Comparison of ENCODE assay signal across 2 cellular contexts in genomic region chr12:55720894-55721444, GRCh38.
TF ChIP-seq lines count a peak whose summit lies in the region.

No MANE protein-coding gene starts in this region.

TF ChIP-seq in HEK293, 187 proteins besides CTCF, POLR2A, EP300 and RAD21 (continued from another document):
- TF ChIP-seq EGR2 (tag by site-specific recombination; IDR thresholded peaks at IDR 0.05; ENCODE audit: low read depth) (peak; percentile 32; the same call in 1 of the 2 replicates), ZNF449 (tag by site-specific recombination; IDR thresholded peaks at IDR 0.05) (no peak)

TF ChIP-seq in SK-N-SH, 30 proteins besides CTCF, POLR2A, EP300 and RAD21 (continued from another document):
- TF ChIP-seq REST (IDR thresholded peaks at IDR 0.05; ENCODE audit: low read depth, low read length), result 0 out of 2 replicates have a peak, but pooled peaks have one; percentile 26
- TF ChIP-seq USF1 (IDR thresholded peaks at IDR 0.05; ENCODE audit: borderline replicate concordance, low read depth), result no peak
- 0 out of 2 replicates have a peak, but pooled peaks have one; percentile 55 for TF ChIP-seq MAX (IDR thresholded peaks at IDR 0.05; ENCODE audit: low read depth)
- 0 out of 2 replicates have a peak, but pooled peaks have one; percentile 21 for TF ChIP-seq TEAD4 (IDR thresholded peaks at IDR 0.05; ENCODE audit: borderline replicate concordance, insufficient read depth)
- TF ChIP-seq FOSL2 (IDR thresholded peaks at IDR 0.05; ENCODE audit: borderline replicate concordance, low read depth), result peak; percentile 73
- TF ChIP-seq FOXJ3 (CRISPR knock-in tag; IDR thresholded peaks at IDR 0.05), result no peak
- TF ChIP-seq CHD2 (IDR thresholded peaks at IDR 0.05; ENCODE audit: low read length, partially characterized antibody), result peak; percentile 43
- no peak for TF ChIP-seq ELF1 (IDR thresholded peaks at IDR 0.05)
- peak; percentile 29; the same call in 1 of the 2 replicates for TF ChIP-seq RCOR1 (IDR thresholded peaks at IDR 0.05; ENCODE audit: low read length)
- peak; percentile 45; the same call in 1 of the 2 replicates for TF ChIP-seq JUND (IDR thresholded peaks at IDR 0.05)
- no peak for TF ChIP-seq RXRA (IDR thresholded peaks at IDR 0.05; ENCODE audit: borderline replicate concordance, low read depth)
- TF ChIP-seq SIN3A (IDR thresholded peaks at IDR 0.05; ENCODE audit: borderline replicate concordance, low read depth, low read length), result peak; percentile 70; the same call in 1 of the 2 replicates
- TF ChIP-seq IRF3 (IDR thresholded peaks at IDR 0.05; ENCODE audit: low read depth, low read length), result no peak
- TF ChIP-seq FOXM1 (IDR thresholded peaks at IDR 0.05; ENCODE audit: low read depth), result no peak
- TF ChIP-seq SMC3 (IDR thresholded peaks at IDR 0.05; ENCODE audit: low read depth, low read length), result peak; percentile 60; the same call in 1 of the 2 replicates
TF ChIP-seq in SK-N-SH: peak in this region for 13.
